In genomic region chr13:113816925-113817859, GRCh38 we compare ENCODE assay signal across 9 cellular contexts. TPM values are rescaled to one million over a fixed set of nuclear protein-coding genes. Genes with fewer than 3 reads are reported as not detected.
DNase-seq lines count a peak whose midpoint lies in the region; ATAC-seq, FAIRE-seq and TF ChIP-seq lines count a peak whose summit lies in the region.
"Had no signal": no experiment of that assay in that cellular context is flagged by ENCODE, and none has a peak within 500 bp of the region (broad histone marks: within the 10 kb centered on the region; RNA-seq: fewer than 3 reads in every experiment).

No MANE protein-coding gene starts in this region.

- no peaks in the 10 kb centered on the region for H3K9me3 ChIP-seq in thoracic aorta

- H3K27me3 Mint-ChIP-seq in osteocyte (ENCODE audit: unreplicated experiment) = no peaks in the 10 kb centered on the region

- peaks cover 14% of the 10 kb centered on the region; the same call in 1 of the 2 replicates for H3K27me3 ChIP-seq in KMS-11 (ENCODE audit: insufficient read depth, low read depth)
- no peaks in the 10 kb centered on the region for H3K27me3 ChIP-seq in thoracic aorta (replicated peaks; ENCODE audit: insufficient read depth)

- peak overlapping the region; percentile 34 for H3K27ac Mint-ChIP-seq in osteocyte (ENCODE audit: unreplicated experiment)

- FAIRE-seq in frontal cortex (lab: Jason Lieb, UNC) = no peak
- FAIRE-seq: A204.1 had no signal

- no peak overlapping the region for H3K9ac ChIP-seq in KMS-11

- H3K36me3 ChIP-seq in KMS-11 (ENCODE audit: insufficient read depth) (no peaks in the 10 kb centered on the region), thoracic aorta (peaks cover 8% of the 10 kb centered on the region)

- CTCF ChIA-PET in RWPE1 (lab: Yijun Ruan, JAX) = interaction anchor here (0.6 to 1.0 kb wide), 5 partner anchors 20 to 367 kb away, joined by 3 to 8 read pairs (median 3); no protein-coding TSS in a partner anchor

- DNase-seq in NCI-H1436 (lab: John Stamatoyannopoulos, UW) (peak; percentile 91), NCI-H1436 treated with DMSO at 0.1 percent for 48 hours (lab: John Stamatoyannopoulos, UW) (no peak), RWPE1 (ENCODE audit: low spot score) (peak; percentile 69), frontal cortex (ENCODE audit: low spot score in 2 of 2) (peak; percentile 78 to 84), osteocyte (ENCODE audit: extremely low spot score, unreplicated experiment) (no peak), thoracic aorta (ENCODE audit: low spot score) (peak; percentile 89)
- DNase-seq in activated effector memory CD4-positive, alpha-beta T cell treated with anti-CD3 and anti-CD28 coated beads, Interleukin-2, amount 50 U/mL, for 16 hours = peak; percentile 92

- ATAC-seq in thoracic aorta (ENCODE audit: insufficient number of reproducible peaks, low FRiP score, low read depth) = peak; percentile 38

- H3K27ac ChIP-seq in KMS-11 (no peak overlapping the region), RWPE1 (peak overlapping the region; percentile 99), thoracic aorta (peak overlapping the region; percentile 72 to 92)

- H3K4me3 ChIP-seq in KMS-11 (IDR thresholded peaks at IDR 0.05; ENCODE audit: insufficient read depth, low read depth, low read length) = no peak overlapping the region
- H3K4me3 ChIP-seq in thoracic aorta = peak overlapping the region; percentile 25

- H3K9me3 Mint-ChIP-seq in osteocyte (ENCODE audit: unreplicated experiment) = no peaks in the 10 kb centered on the region

- H3K79me2 ChIP-seq in KMS-11 (ENCODE audit: insufficient read depth, low read depth) = no peaks in the 10 kb centered on the region

- TF ChIP-seq CTCF in KMS-11 (conservative IDR thresholded peaks at IDR 0.05; ENCODE audit: low read depth, low read length) (peak; percentile 70), RWPE1 (conservative IDR thresholded peaks at IDR 0.05; ENCODE audit: low read depth) (peak; percentile 79), osteocyte (IDR thresholded peaks at IDR 0.05) (peak; percentile 87), thoracic aorta (IDR thresholded peaks at IDR 0.05) (peak; percentile 90)

- no peak overlapping the region for H3K4me2 ChIP-seq in KMS-11

- H3K4me1 ChIP-seq in KMS-11 (ENCODE audit: low read depth, poor library complexity, severe bottlenecking) (peaks cover 5% of the 10 kb centered on the region), thoracic aorta (ENCODE audit: control insufficient read depth in 1 of 2, low read depth in 2 of 2) (peaks cover 41 to 69% of the 10 kb centered on the region in 2 donors)

- no peaks in the 10 kb centered on the region for H4K20me1 ChIP-seq in KMS-11 (ENCODE audit: insufficient read depth)

- peaks cover 40% of the 10 kb centered on the region for H3K4me1 Mint-ChIP-seq in osteocyte (ENCODE audit: unreplicated experiment)

- H2AFZ ChIP-seq in KMS-11 (ENCODE audit: low read depth) = no peak overlapping the region

- H3K36me3 Mint-ChIP-seq in osteocyte (ENCODE audit: unreplicated experiment) = no peaks in the 10 kb centered on the region

- H3K4me3 Mint-ChIP-seq in osteocyte (ENCODE audit: unreplicated experiment) = no peak overlapping the region

- POLR2A ChIA-PET in RWPE1 (lab: Yijun Ruan, JAX; ENCODE audit: low non-redundant PET) = no interaction called here

RNA-seq across cellular contexts. Expression of gene GAS6, which starts 46.7 kb away (rescaled TPM):
- total RNA-seq in frontal cortex = 20.4 TPM
- total RNA-seq in osteocyte = 14.8 and 15.0 TPM in 2 replicates
- total RNA-seq in thoracic aorta = 1,000 to 10,000 TPM in 1 of 2 donors, 100 to 1,000 TPM in 1; 854 to 1,319 TPM

RNA-seq across cellular contexts. Expression of gene TMEM255B, which starts 58.2 kb away (rescaled TPM):
- total RNA-seq in frontal cortex (not detected), osteocyte (0.84 and 0.89 TPM in 2 replicates), thoracic aorta (10 to 100 TPM; 11.2 to 14.9 TPM)

Comparison
In these comparisons a context has a peak if more than half of its experiments do, and no peak if none do; other contexts are left out.
1. DNase-seq: peak in NCI-H1436 (single experiment), RWPE1 (single experiment), activated effector memory CD4-positive, alpha-beta T cell treated with anti-CD3 and anti-CD28 coated beads, Interleukin-2, amount 50 U/mL, for 16 hours (single experiment), frontal cortex (2 of 2) and thoracic aorta (single experiment); none in NCI-H1436 treated with DMSO at 0.1 percent for 48 hours (single experiment) and osteocyte (single experiment).
2. RNA of gene GAS6, which starts 46.7 kb away (total RNA-seq): 854 to 1,319 TPM in thoracic aorta; 20.4 TPM in frontal cortex (single experiment) and 14.8 to 15.0 TPM in osteocyte; every median in the first group is over 10 times any median in the second.
3. Peak in every context shown above with its lines, with median percentiles within 50 percentile points of each other: CTCF ChIP-seq.